In genomic region chr20:51498765-51499540, GRCh38 we compare ENCODE assay signal across 1 cellular context.
TF ChIP-seq lines count a peak whose summit lies in the region.

No MANE protein-coding gene starts in this region.

TF ChIP-seq in K562, 482 proteins besides CTCF, POLR2A, EP300 and RAD21 (continued from another document):
- TF ChIP-seq KDM1A (IDR thresholded peaks at IDR 0.05) (peak in 1 of 2 experiments; percentile 42; a peak in 1 of 4 replicates), ZNF280A (IDR thresholded peaks at IDR 0.05; ENCODE audit: low read depth, partially characterized antibody) (no peak), SMAD3 (CRISPR knock-in tag; conservative IDR thresholded peaks at IDR 0.05) (no peak)
